Comparison of ENCODE assay signal across 8 cellular contexts in genomic region chr11:83044958-83045712, GRCh38. TPM values are rescaled to one million over a fixed set of nuclear protein-coding genes. Genes with fewer than 3 reads are reported as not detected.
DNase-seq lines count a peak whose midpoint lies in the region; ATAC-seq, FAIRE-seq and TF ChIP-seq lines count a peak whose summit lies in the region.

No MANE protein-coding gene starts in this region.

- ATAC-seq in GM21737 (IDR thresholded peaks at IDR 0.05; ENCODE audit: unreplicated experiment) = no peak

- TF ChIP-seq CTCF in HEK293 (tag by site-specific recombination; IDR thresholded peaks at IDR 0.05) (no peak), lower leg skin (IDR thresholded peaks at IDR 0.05) (no peak)

- DNase-seq in GM12892 (ENCODE audit: insufficient read length) (no peak), NCI-H345 treated with DMSO at 0.1 percent for 48 hours (lab: John Stamatoyannopoulos, UW; ENCODE audit: unreplicated experiment) (peak; percentile 25), fibroblast of peridontal ligament (ENCODE audit: extremely low read depth) (peak; percentile 65), UCSD-AML1 (lab: John Stamatoyannopoulos, UW; ENCODE audit: unreplicated experiment) (no peak), lower leg skin (ENCODE audit: low spot score in 2 of 2) (no peak), DMS 273 (lab: John Stamatoyannopoulos, UW; ENCODE audit: unreplicated experiment) (no peak)

- TF ChIP-seq POLR2A in GM12892 (IDR thresholded peaks at IDR 0.05; ENCODE audit: low read depth, low read length) = no peak
- TF ChIP-seq POLR2A in lower leg skin (IDR thresholded peaks at IDR 0.05) = no peak

- H3K4me3 ChIP-seq in HEK293 (ENCODE audit: low read depth, low read length) = no peak overlapping the region
- no peak overlapping the region for H3K4me3 ChIP-seq in lower leg skin (ENCODE audit: low read depth, poor library complexity, severe bottlenecking)

- POLR2A ChIA-PET in HEK293 (lab: Yijun Ruan, JAX) = interaction anchor here (1.4 kb wide), 1 partner anchor 30 kb away, joined by 3 read pairs; no protein-coding TSS in a partner anchor

- 58 to 64% methylated on average over 8 of the region's 8 CpGs for WGBS in lower leg skin, 2 donors

- FAIRE-seq in GM12892 (lab: Jason Lieb, UNC) = peak; percentile 87

- CTCF ChIA-PET in HEK293 (lab: Yijun Ruan, JAX) = interaction anchor here (0.7 to 1.1 kb wide), 2 partner anchors 8 to 381 kb away, joined by 3 read pairs; no protein-coding TSS in a partner anchor

- H3K36me3 ChIP-seq in HEK293 (ENCODE audit: control insufficient read depth in 2 of 2, insufficient read depth in 1 of 2, low read length in 2 of 2) = no peaks in the 10 kb centered on the region

- no peaks in the 10 kb centered on the region for H3K9me3 ChIP-seq in HEK293 (ENCODE audit: control insufficient read depth, insufficient read depth, low read depth, low read length)

- no peak overlapping the region for H3K27ac ChIP-seq in HEK293 (ENCODE audit: extremely low read depth, low read depth, low read length)

- H3K4me1 ChIP-seq in HEK293 (ENCODE audit: control insufficient read depth, insufficient read depth, low read length) = peaks cover 16% of the 10 kb centered on the region

- intact Hi-C loops in lower leg skin (cut with DNase I; ENCODE audit: low total_unique reads) = no loop called here

TF ChIP-seq in HEK293, 187 proteins besides CTCF, POLR2A, EP300 and RAD21:
- TF ChIP-seq GFI1B (tag by site-specific recombination; IDR thresholded peaks at IDR 0.05) (no peak), FEZF1 (tag by site-specific recombination; IDR thresholded peaks at IDR 0.05) (peak; percentile 70), KLF1 (tag by site-specific recombination; IDR thresholded peaks at IDR 0.05) (peak; percentile 62)
TF ChIP-seq in HEK293: peak in this region for 2.

RNA-seq across cellular contexts. Expression of gene RAB30, which starts 26.6 kb away (rescaled TPM):
- 14.6 TPM for polyA plus RNA-seq in GM12892 (2012; ENCODE audit: missing spikeins)
- 10 to 100 TPM; 13.4 to 53.9 (median 25.7) TPM for total RNA-seq in lower leg skin

Comparison
In these comparisons a context has a peak if more than half of its experiments do, and no peak if none do; other contexts are left out.
1. DNase-seq: peak in NCI-H345 treated with DMSO at 0.1 percent for 48 hours (single experiment) and fibroblast of peridontal ligament (single experiment); none in GM12892 (single experiment), UCSD-AML1 (single experiment), lower leg skin (0 of 2) and DMS 273 (single experiment).